9 cellular contexts compared by ENCODE assay signal in the genomic region with DNA sequence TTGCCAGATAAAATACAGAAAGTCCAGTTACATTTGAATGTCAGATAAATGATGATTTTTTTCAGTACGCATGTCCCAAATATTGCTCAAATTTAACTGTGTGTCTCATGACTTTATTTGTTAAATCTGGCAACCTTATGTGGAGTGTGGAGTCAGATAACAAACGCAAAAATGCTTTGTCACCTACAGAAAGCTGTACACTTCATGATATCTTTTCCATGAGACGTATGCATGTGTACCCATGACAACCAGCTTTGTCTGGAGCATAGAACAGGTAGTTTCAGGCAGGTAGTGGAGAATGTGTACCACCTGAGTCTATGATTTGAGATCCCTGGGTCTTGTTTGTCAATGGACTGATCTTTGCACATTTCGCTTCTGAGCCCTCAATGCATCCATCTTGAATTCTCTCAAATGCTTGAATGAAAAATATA.
A peak's percentile ranks its signal among the peaks of the same experiment; 100 is the strongest.
DNase-seq lines count a peak whose midpoint lies in the region; ATAC-seq, FAIRE-seq and TF ChIP-seq lines count a peak whose summit lies in the region.
"Had no signal": no experiment of that assay in that cellular context is flagged by ENCODE, and none has a peak within 500 bp of the region (broad histone marks: within the 10 kb centered on the region; RNA-seq: fewer than 3 reads in every experiment).

No MANE protein-coding gene starts in this region.

- peaks cover 0 to 23% (median 12%) of the 10 kb centered on the region in 4 donors for H3K4me1 ChIP-seq in tibial nerve

- H3K27ac ChIP-seq in layer of hippocampus (ENCODE audit: low read depth, low read length), result peak overlapping the region; percentile 71
- H3K27ac ChIP-seq in tibial nerve, result peak overlapping the region; percentile 7 to 76 (median 64)
- H3K27ac ChIP-seq: VCaP had no signal

- H3K4me3 ChIP-seq in tibial nerve, result no peak overlapping the region

- TF ChIP-seq CTCF in tibial nerve (IDR thresholded peaks at IDR 0.05), result no peak

- TF ChIP-seq EP300 in tibial nerve (IDR thresholded peaks at IDR 0.05), result no peak

- CTCF ChIA-PET in activated CD4-positive, alpha-beta T cell treated with anti-CD3 and anti-CD28 coated beads, Interleukin-2, amount 10 ng/mL, durations not matched to agents 7 days and 5 days (lab: Charles Lee), result no interaction called here

- FAIRE-seq in GM12892 (lab: Jason Lieb, UNC), result no peak

- peak overlapping the region; percentile 83 for H3K27ac Mint-ChIP-seq in activated CD4-positive, alpha-beta T cell treated with anti-CD3 and anti-CD28 coated beads, Interleukin-2, amount 10 ng/mL, durations not matched to agents 7 days and 5 days
- peak overlapping the region; percentile 78 for H3K27ac Mint-ChIP-seq in activated naive CD8-positive, alpha-beta T cell treated with anti-CD3 and anti-CD28 coated beads, Interleukin-2, amount 50 U/mL, for 24 hours

- no peaks in the 10 kb centered on the region for H3K9me3 ChIP-seq in tibial nerve

- H3K27me3 Mint-ChIP-seq in activated CD4-positive, alpha-beta T cell treated with anti-CD3 and anti-CD28 coated beads, Interleukin-2, amount 10 ng/mL, durations not matched to agents 7 days and 5 days, result no peaks in the 10 kb centered on the region
- H3K27me3 Mint-ChIP-seq in activated naive CD8-positive, alpha-beta T cell treated with anti-CD3 and anti-CD28 coated beads, Interleukin-2, amount 50 U/mL, for 24 hours, result no peaks in the 10 kb centered on the region

- no peaks in the 10 kb centered on the region for H3K36me3 Mint-ChIP-seq in activated CD4-positive, alpha-beta T cell treated with anti-CD3 and anti-CD28 coated beads, Interleukin-2, amount 10 ng/mL, durations not matched to agents 7 days and 5 days (ENCODE audit: low read depth)
- no peaks in the 10 kb centered on the region for H3K36me3 Mint-ChIP-seq in activated naive CD8-positive, alpha-beta T cell treated with anti-CD3 and anti-CD28 coated beads, Interleukin-2, amount 50 U/mL, for 24 hours (ENCODE audit: low read depth)

- peaks cover 26% of the 10 kb centered on the region for H3K4me1 Mint-ChIP-seq in activated CD4-positive, alpha-beta T cell treated with anti-CD3 and anti-CD28 coated beads, Interleukin-2, amount 10 ng/mL, durations not matched to agents 7 days and 5 days
- peaks cover 29% of the 10 kb centered on the region for H3K4me1 Mint-ChIP-seq in activated naive CD8-positive, alpha-beta T cell treated with anti-CD3 and anti-CD28 coated beads, Interleukin-2, amount 50 U/mL, for 24 hours

- H3K27me3 ChIP-seq in layer of hippocampus (ENCODE audit: control insufficient read depth, insufficient read depth, low read length), result no peaks in the 10 kb centered on the region
- H3K27me3 ChIP-seq in tibial nerve, result no peaks in the 10 kb centered on the region

- no peak for ATAC-seq in activated naive CD8-positive, alpha-beta T cell treated with anti-CD3 and anti-CD28 coated beads, Interleukin-2, amount 50 U/mL, for 24 hours

- H3K9me3 Mint-ChIP-seq in activated CD4-positive, alpha-beta T cell treated with anti-CD3 and anti-CD28 coated beads, Interleukin-2, amount 10 ng/mL, durations not matched to agents 7 days and 5 days, result no peaks in the 10 kb centered on the region
- H3K9me3 Mint-ChIP-seq in activated naive CD8-positive, alpha-beta T cell treated with anti-CD3 and anti-CD28 coated beads, Interleukin-2, amount 50 U/mL, for 24 hours, result no peaks in the 10 kb centered on the region

- H3K4me3 Mint-ChIP-seq in activated CD4-positive, alpha-beta T cell treated with anti-CD3 and anti-CD28 coated beads, Interleukin-2, amount 10 ng/mL, durations not matched to agents 7 days and 5 days, result no peak overlapping the region
- no peak overlapping the region for H3K4me3 Mint-ChIP-seq in activated naive CD8-positive, alpha-beta T cell treated with anti-CD3 and anti-CD28 coated beads, Interleukin-2, amount 50 U/mL, for 24 hours

- TF ChIP-seq POLR2A in tibial nerve (IDR thresholded peaks at IDR 0.05), result no peak
- no peak for TF ChIP-seq POLR2A in GM12892 (IDR thresholded peaks at IDR 0.05; ENCODE audit: low read depth, low read length)

- no peaks in the 10 kb centered on the region for H3K36me3 ChIP-seq in tibial nerve

- no peak for DNase-seq in activated CD4-positive, alpha-beta T cell treated with anti-CD3 and anti-CD28 coated beads, Interleukin-2, amount 10 ng/mL, durations not matched to agents 7 days and 5 days
- no peak for DNase-seq in activated CD4-positive, alpha-beta T cell treated with anti-CD3 and anti-CD28 coated beads for 4 hours
- no peak for DNase-seq in activated naive CD8-positive, alpha-beta T cell treated with anti-CD3 and anti-CD28 coated beads, Interleukin-2, amount 50 U/mL, for 24 hours
- DNase-seq in tibial nerve (ENCODE audit: low spot score in 2 of 2) (no peak), H4 (ENCODE audit: low spot score) (no peak), GM12892 (ENCODE audit: insufficient read length) (no peak), GDM1 (lab: John Stamatoyannopoulos, UW) (no peak)

- WGBS in tibial nerve, 2 donors, result 89 to 92% methylated on average over 4 of the region's 4 CpGs

- POLR2A ChIA-PET in activated CD4-positive, alpha-beta T cell treated with anti-CD3 and anti-CD28 coated beads, Interleukin-2, amount 10 ng/mL, durations not matched to agents 7 days and 5 days (lab: Charles Lee), result no interaction called here
